8 cellular contexts compared by ENCODE assay signal in the genomic region with DNA sequence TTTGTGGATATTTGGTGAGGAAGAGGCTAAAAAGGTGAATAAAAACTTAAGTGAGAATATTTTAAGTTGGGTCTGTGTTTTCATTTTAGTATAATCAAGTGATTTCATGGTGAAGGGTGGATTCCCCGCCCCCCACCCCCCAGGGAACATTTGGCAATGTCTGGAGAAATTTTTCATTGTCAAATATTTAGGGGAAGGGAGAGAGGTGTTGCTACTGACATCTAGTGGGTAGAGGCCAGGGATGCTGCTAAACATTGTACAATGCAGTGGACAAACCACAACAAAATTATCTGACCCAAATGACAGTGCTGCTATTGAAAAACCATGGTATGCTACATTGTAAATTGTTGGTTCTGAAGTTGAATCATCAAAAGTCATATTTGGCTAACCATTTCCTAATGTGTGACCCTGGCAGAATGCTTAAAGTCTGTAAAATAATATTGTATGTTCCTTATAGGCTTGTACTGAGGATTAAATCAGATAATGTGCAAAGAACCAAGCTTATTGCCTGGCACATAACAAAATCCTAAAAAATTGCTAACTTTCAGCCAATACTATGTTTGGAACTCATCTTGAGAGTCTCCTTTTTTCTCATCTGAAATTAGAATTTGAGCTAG. TPM values are rescaled to one million over a fixed set of nuclear protein-coding genes. Genes with fewer than 3 reads are reported as not detected.
DNase-seq lines count a peak whose midpoint lies in the region; ATAC-seq, FAIRE-seq and TF ChIP-seq lines count a peak whose summit lies in the region.
"Had no signal": no experiment of that assay in that cellular context is flagged by ENCODE, and none has a peak within 500 bp of the region (broad histone marks: within the 10 kb centered on the region; RNA-seq: fewer than 3 reads in every experiment).

No MANE protein-coding gene starts in this region.

- no peaks in the 10 kb centered on the region for H3K9me3 ChIP-seq in neural cell (ENCODE audit: low read length)

- no peak overlapping the region for H3K9ac ChIP-seq in neural cell (ENCODE audit: low read length)

- TF ChIP-seq CTCF in LNCaP clone FGC (IDR thresholded peaks at IDR 0.05; ENCODE audit: control insufficient read depth, extremely low read depth, insufficient read depth) (peak; percentile 75), neural cell (IDR thresholded peaks at IDR 0.05; ENCODE audit: poor library complexity, severe bottlenecking) (peak; percentile 46)

- no peak for DNase-seq in LNCaP clone FGC (ENCODE audit: low read depth)
- peak; percentile 53 for DNase-seq in astrocyte of the hippocampus (ENCODE audit: low read depth, low spot score)
- DNase-seq in HPDE6-E6E7 (ENCODE audit: extremely low spot score) = no peak
- no peak for DNase-seq in NCI-H774 (lab: John Stamatoyannopoulos, UW)

- peaks cover 45% of the 10 kb centered on the region for H3K79me2 ChIP-seq in neural cell (replicated peaks; ENCODE audit: insufficient read depth, low read length)

- no peak overlapping the region for H3K4me3 ChIP-seq in LNCaP clone FGC (ENCODE audit: low read depth, low read length)
- no peak overlapping the region for H3K4me3 ChIP-seq in neural cell (ENCODE audit: low read length)

- no peak for TF ChIP-seq RAD21 in neural cell (conservative IDR thresholded peaks at IDR 0.05)

- no peaks in the 10 kb centered on the region for H4K20me1 ChIP-seq in neural cell (ENCODE audit: insufficient read depth)

- H3K4me2 ChIP-seq in neural cell (ENCODE audit: low read length) = no peak overlapping the region

- H3F3A ChIP-seq in neural cell (ENCODE audit: insufficient read depth, low read length, poor library complexity, severe bottlenecking) = no peaks in the 10 kb centered on the region

- no peak for ATAC-seq in GM18520 (IDR thresholded peaks at IDR 0.05; ENCODE audit: unreplicated experiment)

- peak; percentile 49 for FAIRE-seq in G401.6 (lab: Jason Lieb, UNC)
- FAIRE-seq: islet of Langerhans had no signal

- no peak overlapping the region for H3K27ac ChIP-seq in neural cell (ENCODE audit: low read length)

- no peaks in the 10 kb centered on the region for H3K27me3 ChIP-seq in neural cell (ENCODE audit: insufficient read depth, low read depth, low read length)

- H3K36me3 ChIP-seq in neural cell (ENCODE audit: insufficient read depth, low read length) = no peaks in the 10 kb centered on the region

- H3K9me2 ChIP-seq in neural cell (ENCODE audit: insufficient read depth, low read length) = no peaks in the 10 kb centered on the region

- H2AFZ ChIP-seq in neural cell (ENCODE audit: low read depth, low read length) = no peak overlapping the region

- TF ChIP-seq EP300 in neural cell (conservative IDR thresholded peaks at IDR 0.05; ENCODE audit: poor library complexity, severe bottlenecking) = no peak

TF ChIP-seq in neural cell, 6 proteins besides CTCF, POLR2A, EP300 and RAD21:
- TF ChIP-seq POLR2AphosphoS5 (IDR thresholded peaks at IDR 0.05) (no peak), TAF1 (IDR thresholded peaks at IDR 0.05; ENCODE audit: low read depth) (no peak), SMC3 (conservative IDR thresholded peaks at IDR 0.05; ENCODE audit: poor library complexity) (no peak), EZH2 (IDR thresholded peaks at IDR 0.05; ENCODE audit: borderline replicate concordance, insufficient read depth, low read length, poor library complexity, severe bottlenecking) (no peak), MXI1 (conservative IDR thresholded peaks at IDR 0.05; ENCODE audit: poor library complexity, severe bottlenecking) (no peak)
- TF ChIP-seq, protein P1, sequence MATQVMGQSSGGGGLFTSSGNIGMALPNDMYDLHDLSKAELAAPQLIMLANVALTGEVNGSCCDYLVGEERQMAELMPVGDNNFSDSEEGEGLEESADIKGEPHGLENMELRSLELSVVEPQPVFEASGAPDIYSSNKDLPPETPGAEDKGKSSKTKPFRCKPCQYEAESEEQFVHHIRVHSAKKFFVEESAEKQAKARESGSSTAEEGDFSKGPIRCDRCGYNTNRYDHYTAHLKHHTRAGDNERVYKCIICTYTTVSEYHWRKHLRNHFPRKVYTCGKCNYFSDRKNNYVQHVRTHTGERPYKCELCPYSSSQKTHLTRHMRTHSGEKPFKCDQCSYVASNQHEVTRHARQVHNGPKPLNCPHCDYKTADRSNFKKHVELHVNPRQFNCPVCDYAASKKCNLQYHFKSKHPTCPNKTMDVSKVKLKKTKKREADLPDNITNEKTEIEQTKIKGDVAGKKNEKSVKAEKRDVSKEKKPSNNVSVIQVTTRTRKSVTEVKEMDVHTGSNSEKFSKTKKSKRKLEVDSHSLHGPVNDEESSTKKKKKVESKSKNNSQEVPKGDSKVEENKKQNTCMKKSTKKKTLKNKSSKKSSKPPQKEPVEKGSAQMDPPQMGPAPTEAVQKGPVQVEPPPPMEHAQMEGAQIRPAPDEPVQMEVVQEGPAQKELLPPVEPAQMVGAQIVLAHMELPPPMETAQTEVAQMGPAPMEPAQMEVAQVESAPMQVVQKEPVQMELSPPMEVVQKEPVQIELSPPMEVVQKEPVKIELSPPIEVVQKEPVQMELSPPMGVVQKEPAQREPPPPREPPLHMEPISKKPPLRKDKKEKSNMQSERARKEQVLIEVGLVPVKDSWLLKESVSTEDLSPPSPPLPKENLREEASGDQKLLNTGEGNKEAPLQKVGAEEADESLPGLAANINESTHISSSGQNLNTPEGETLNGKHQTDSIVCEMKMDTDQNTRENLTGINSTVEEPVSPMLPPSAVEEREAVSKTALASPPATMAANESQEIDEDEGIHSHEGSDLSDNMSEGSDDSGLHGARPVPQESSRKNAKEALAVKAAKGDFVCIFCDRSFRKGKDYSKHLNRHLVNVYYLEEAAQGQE (IDR thresholded peaks at IDR 0.05; ENCODE audit: borderline replicate concordance) = no peak

RNA-seq across cellular contexts. Expression of a gene that starts 5.6 kb away (rescaled TPM):
- polyA plus RNA-seq in neural cell = 62.4 and 71.7 TPM in 2 replicates
- polyA minus RNA-seq in neural cell = 116 and 122 TPM in 2 replicates

RNA-seq across cellular contexts. Expression of a gene that starts 22.8 kb away (rescaled TPM):
- 127 and 147 TPM in 2 replicates for polyA plus RNA-seq in neural cell
- polyA minus RNA-seq in neural cell = 148 TPM in 2 replicates

RNA-seq across cellular contexts. Expression of a gene that starts 53.5 kb away (rescaled TPM):
- 4.7 and 6.0 TPM in 2 replicates for polyA plus RNA-seq in neural cell
- polyA minus RNA-seq in neural cell = 5.4 and 8.0 TPM in 2 replicates
